In the genomic region with DNA sequence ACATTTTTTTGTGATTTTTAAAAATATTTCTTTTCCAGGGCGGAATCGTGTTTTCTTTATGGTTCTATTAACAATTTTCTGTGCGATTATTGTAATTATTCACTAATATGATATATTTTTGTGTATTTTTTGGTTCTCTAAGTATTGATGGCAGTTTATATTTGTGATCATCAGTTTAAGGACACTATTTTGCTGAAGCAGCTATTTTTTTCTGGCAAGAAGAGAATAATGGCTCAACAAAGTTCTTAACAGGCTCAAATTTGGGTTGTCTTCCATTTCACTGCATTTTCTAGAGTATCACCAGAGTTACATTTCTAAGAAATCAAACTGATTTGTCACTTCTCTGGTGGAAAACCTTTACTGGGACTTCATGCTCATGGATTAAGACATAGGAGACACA, we compare ENCODE assay signal across 19 cellular contexts.
"Had no signal": no experiment of that assay in that cellular context is flagged by ENCODE, and none has a peak within 500 bp of the region (broad histone marks: within the 10 kb centered on the region; RNA-seq: fewer than 3 reads in every experiment).

No MANE protein-coding gene starts in this region.

- H3K36me3 ChIP-seq: colonic mucosa, esophagus squamous epithelium, sigmoid colon, suprapubic skin, thyroid gland, upper lobe of left lung, uterus had no signal

- H3K27ac ChIP-seq: colonic mucosa, esophagus squamous epithelium, foreskin keratinocyte, sigmoid colon, skin epidermis, suprapubic skin, thyroid gland, upper lobe of left lung, uterus had no signal

- H3K36me3 Mint-ChIP-seq: natural killer cell; stimulated activated effector memory CD8-positive, alpha-beta T cell treated with anti-CD3 and anti-CD28 coated beads, Interleukin-12 subunit alpha, Interleukin-12 subunit beta, amount 100 ng/mL, for 72 hours had no signal

- H3K27ac Mint-ChIP-seq: natural killer cell; stimulated activated effector memory CD8-positive, alpha-beta T cell treated with anti-CD3 and anti-CD28 coated beads, Interleukin-12 subunit alpha, Interleukin-12 subunit beta, amount 100 ng/mL, for 72 hours had no signal

- H3K4me1 ChIP-seq: colonic mucosa, esophagus squamous epithelium, sigmoid colon, suprapubic skin, thyroid gland, upper lobe of left lung, uterus had no signal

- DNase-seq: colonic mucosa; esophagus squamous epithelium; left colon; left ventricle myocardium superior; natural killer cell; posterior cingulate gyrus; sigmoid colon; stimulated activated CD4-positive, alpha-beta T cell treated with anti-CD3 and anti-CD28 coated beads, Interleukin-4, amount 100 ng/mL, for 1 hour; stimulated activated CD8-positive, alpha-beta memory T cell treated with anti-CD3 and anti-CD28 coated beads, Interleukin-4, amount 100 ng/mL, for 48 hours; stimulated activated naive CD8-positive, alpha-beta T cell treated with anti-CD3 and anti-CD28 coated beads, Interleukin-15, Interleukin-2, amounts not matched to agents 100 U/mL and 50 U/mL, for 24 hours; thyroid gland; upper lobe of left lung; uterus had no signal

- H3K4me1 Mint-ChIP-seq: neural crest cell; stimulated activated effector memory CD8-positive, alpha-beta T cell treated with anti-CD3 and anti-CD28 coated beads, Interleukin-12 subunit alpha, Interleukin-12 subunit beta, amount 100 ng/mL, for 72 hours had no signal

- H3K27me3 ChIP-seq: colonic mucosa, esophagus squamous epithelium, foreskin keratinocyte, sigmoid colon, suprapubic skin, thyroid gland, upper lobe of left lung, uterus had no signal

- H3K4me3 ChIP-seq: colonic mucosa, esophagus squamous epithelium, lung, sigmoid colon, skin epidermis, suprapubic skin, thyroid gland, upper lobe of left lung, uterus had no signal

- H3K4me3 Mint-ChIP-seq: natural killer cell; neural crest cell; stimulated activated effector memory CD8-positive, alpha-beta T cell treated with anti-CD3 and anti-CD28 coated beads, Interleukin-12 subunit alpha, Interleukin-12 subunit beta, amount 100 ng/mL, for 72 hours had no signal

- H3K9me3 Mint-ChIP-seq: natural killer cell; neural crest cell; stimulated activated effector memory CD8-positive, alpha-beta T cell treated with anti-CD3 and anti-CD28 coated beads, Interleukin-12 subunit alpha, Interleukin-12 subunit beta, amount 100 ng/mL, for 72 hours had no signal

- ATAC-seq: left colon; left ventricle myocardium superior; natural killer cell; stimulated activated effector memory CD8-positive, alpha-beta T cell treated with anti-CD3 and anti-CD28 coated beads, Interleukin-12 subunit alpha, Interleukin-12 subunit beta, amount 100 ng/mL, for 72 hours; stimulated activated naive CD8-positive, alpha-beta T cell treated with anti-CD3 and anti-CD28 coated beads, Interleukin-15, Interleukin-2, amounts not matched to agents 100 U/mL and 50 U/mL, for 24 hours had no signal

- H3K9me3 ChIP-seq: colonic mucosa, esophagus squamous epithelium, sigmoid colon, suprapubic skin, thyroid gland, upper lobe of left lung, uterus had no signal
